In the genomic region with DNA sequence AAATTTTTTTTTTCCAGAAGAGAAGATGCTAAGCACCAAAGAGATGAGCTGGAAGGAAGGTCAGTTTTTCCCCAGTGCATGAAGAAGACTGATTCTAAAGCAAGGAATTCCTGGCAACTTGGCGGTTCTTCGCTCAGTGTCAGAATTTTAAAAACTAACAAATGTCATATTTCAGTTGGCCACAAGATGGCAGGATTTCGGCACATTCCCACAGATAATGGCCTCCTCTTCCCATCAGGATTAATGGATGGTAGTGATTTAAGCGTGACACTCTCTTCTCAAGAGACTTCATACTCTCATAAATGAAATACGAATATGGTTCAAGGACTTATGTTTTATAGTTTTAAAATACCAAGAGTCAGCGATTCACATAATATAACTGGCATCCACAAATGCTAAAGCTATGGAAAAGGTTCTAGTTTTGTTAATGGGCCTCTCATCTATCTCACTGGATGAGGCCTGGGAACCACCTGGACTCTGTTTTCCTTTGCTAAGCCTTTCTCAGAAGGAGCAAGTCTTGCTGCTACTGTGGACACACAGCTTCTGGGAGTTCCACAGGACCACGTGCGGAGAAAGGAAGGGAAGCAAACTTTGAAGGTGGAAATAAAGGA, we compare ENCODE assay signal across 1 cellular context.
TF ChIP-seq lines count a peak whose summit lies in the region.

No MANE protein-coding gene starts in this region.

TF ChIP-seq in GM23338, 12 proteins besides CTCF, POLR2A, EP300 and RAD21 (continued from another document):
- TF ChIP-seq, protein P1, sequence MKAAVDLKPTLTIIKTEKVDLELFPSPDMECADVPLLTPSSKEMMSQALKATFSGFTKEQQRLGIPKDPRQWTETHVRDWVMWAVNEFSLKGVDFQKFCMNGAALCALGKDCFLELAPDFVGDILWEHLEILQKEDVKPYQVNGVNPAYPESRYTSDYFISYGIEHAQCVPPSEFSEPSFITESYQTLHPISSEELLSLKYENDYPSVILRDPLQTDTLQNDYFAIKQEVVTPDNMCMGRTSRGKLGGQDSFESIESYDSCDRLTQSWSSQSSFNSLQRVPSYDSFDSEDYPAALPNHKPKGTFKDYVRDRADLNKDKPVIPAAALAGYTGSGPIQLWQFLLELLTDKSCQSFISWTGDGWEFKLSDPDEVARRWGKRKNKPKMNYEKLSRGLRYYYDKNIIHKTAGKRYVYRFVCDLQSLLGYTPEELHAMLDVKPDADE (IDR thresholded peaks at IDR 0.05) = no peak
- TF ChIP-seq NANOG (IDR thresholded peaks at IDR 0.05; ENCODE audit: borderline replicate concordance) = no peak
- no peak for TF ChIP-seq POLR2AphosphoS5 (IDR thresholded peaks at IDR 0.05; ENCODE audit: low read depth)
- no peak for TF ChIP-seq EZH2 (IDR thresholded peaks at IDR 0.05; ENCODE audit: low read depth, unreplicated experiment)
- no peak for TF ChIP-seq ZNF114 (CRISPR knock-in tag; IDR thresholded peaks at IDR 0.05)
- TF ChIP-seq, protein P2, sequence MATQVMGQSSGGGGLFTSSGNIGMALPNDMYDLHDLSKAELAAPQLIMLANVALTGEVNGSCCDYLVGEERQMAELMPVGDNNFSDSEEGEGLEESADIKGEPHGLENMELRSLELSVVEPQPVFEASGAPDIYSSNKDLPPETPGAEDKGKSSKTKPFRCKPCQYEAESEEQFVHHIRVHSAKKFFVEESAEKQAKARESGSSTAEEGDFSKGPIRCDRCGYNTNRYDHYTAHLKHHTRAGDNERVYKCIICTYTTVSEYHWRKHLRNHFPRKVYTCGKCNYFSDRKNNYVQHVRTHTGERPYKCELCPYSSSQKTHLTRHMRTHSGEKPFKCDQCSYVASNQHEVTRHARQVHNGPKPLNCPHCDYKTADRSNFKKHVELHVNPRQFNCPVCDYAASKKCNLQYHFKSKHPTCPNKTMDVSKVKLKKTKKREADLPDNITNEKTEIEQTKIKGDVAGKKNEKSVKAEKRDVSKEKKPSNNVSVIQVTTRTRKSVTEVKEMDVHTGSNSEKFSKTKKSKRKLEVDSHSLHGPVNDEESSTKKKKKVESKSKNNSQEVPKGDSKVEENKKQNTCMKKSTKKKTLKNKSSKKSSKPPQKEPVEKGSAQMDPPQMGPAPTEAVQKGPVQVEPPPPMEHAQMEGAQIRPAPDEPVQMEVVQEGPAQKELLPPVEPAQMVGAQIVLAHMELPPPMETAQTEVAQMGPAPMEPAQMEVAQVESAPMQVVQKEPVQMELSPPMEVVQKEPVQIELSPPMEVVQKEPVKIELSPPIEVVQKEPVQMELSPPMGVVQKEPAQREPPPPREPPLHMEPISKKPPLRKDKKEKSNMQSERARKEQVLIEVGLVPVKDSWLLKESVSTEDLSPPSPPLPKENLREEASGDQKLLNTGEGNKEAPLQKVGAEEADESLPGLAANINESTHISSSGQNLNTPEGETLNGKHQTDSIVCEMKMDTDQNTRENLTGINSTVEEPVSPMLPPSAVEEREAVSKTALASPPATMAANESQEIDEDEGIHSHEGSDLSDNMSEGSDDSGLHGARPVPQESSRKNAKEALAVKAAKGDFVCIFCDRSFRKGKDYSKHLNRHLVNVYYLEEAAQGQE (IDR thresholded peaks at IDR 0.05; ENCODE audit: unreplicated experiment) = no peak
- no peak for TF ChIP-seq ZNF331 (CRISPR knock-in tag; IDR thresholded peaks at IDR 0.05; ENCODE audit: low read depth)
- TF ChIP-seq JUNB (IDR thresholded peaks at IDR 0.05; ENCODE audit: unreplicated experiment) = no peak
- TF ChIP-seq CREB1 (CRISPR knock-in tag; IDR thresholded peaks at IDR 0.05; ENCODE audit: low read depth) = no peak
- no peak for TF ChIP-seq EZH2phosphoT487 (IDR thresholded peaks at IDR 0.05; ENCODE audit: unreplicated experiment)
